29 cellular contexts compared by ENCODE assay signal in genomic region chr16:59198487-59198886, GRCh38.
"Had no signal": no experiment of that assay in that cellular context is flagged by ENCODE, and none has a peak within 500 bp of the region (broad histone marks: within the 10 kb centered on the region; RNA-seq: fewer than 3 reads in every experiment).

No MANE protein-coding gene starts in this region.

- H3K4me2 ChIP-seq: PC-9 had no signal

- DNase-seq: activated B cell treated with CpG ODN at 0.5 μM for 24 hours; activated CD4-positive, alpha-beta memory T cell treated with anti-CD3 and anti-CD28 coated beads, Interleukin-2, amount 10 ng/mL, durations not matched to agents 7 days and 5 days; activated CD4-positive, alpha-beta T cell treated with anti-CD3 and anti-CD28 coated beads for 1 hour; activated CD4-positive, alpha-beta T cell treated with anti-CD3 and anti-CD28 coated beads for 48 hours; activated CD8-positive, alpha-beta memory T cell treated with anti-CD3 and anti-CD28 coated beads for 24 hours; activated CD8-positive, alpha-beta memory T cell treated with anti-CD3 and anti-CD28 coated beads, Interleukin-2, amount 10 ng/mL, durations not matched to agents 7 days and 5 days; activated CD8-positive, alpha-beta memory T cell treated with anti-CD3 and anti-CD28 coated beads, Interleukin-2, amount 50 U/mL, for 48 hours; activated effector memory CD4-positive, alpha-beta T cell treated with Interleukin-2 at 50 U/mL for 16 hours; activated naive CD4-positive, alpha-beta T cell treated with anti-CD3 and anti-CD28 coated beads, Interleukin-2, amount 10 ng/mL, durations not matched to agents 7 days and 5 days; activated naive CD8-positive, alpha-beta T cell treated with anti-CD3 and anti-CD28 coated beads, Interleukin-2, amount 50 U/mL, for 24 hours; activated T-cell treated with anti-CD3 and anti-CD28 coated beads, Interleukin-2, amount 50 U/mL, for 48 hours; anterior cingulate cortex; brain microvascular endothelial cell; Kasumi-1; KG1; MG63; NCI-H1092; NCI-H1436 treated with DMSO at 0.1 percent for 48 hours; NCI-H1694 treated with DMSO at 0.1 percent for 48 hours; NCI-H2029; NCI-H345; NCI-H524 treated with DMSO at 0.1 percent for 48 hours; NK-92 treated with Interleukin-12 subunit alpha and Interleukin-12 subunit beta, amount 100 ng/mL, for 24 hours; PC-9; Right ventricle myocardium superior; T1000 had no signal

- FAIRE-seq: RCC 7860 had no signal

- ATAC-seq: activated CD8-positive, alpha-beta memory T cell treated with anti-CD3 and anti-CD28 coated beads, Interleukin-2, amount 10 ng/mL, durations not matched to agents 7 days and 5 days; activated naive CD8-positive, alpha-beta T cell treated with anti-CD3 and anti-CD28 coated beads, Interleukin-2, amount 50 U/mL, for 24 hours had no signal

- H3K27ac ChIP-seq: brain microvascular endothelial cell, PC-9, RWPE1, VCaP had no signal

- H2AFZ ChIP-seq: PC-9 had no signal

- H3K27me3 ChIP-seq: brain microvascular endothelial cell, MG63 had no signal

- H3K36me3 ChIP-seq: brain microvascular endothelial cell, MG63 had no signal

- H3K9me3 ChIP-seq: MG63 had no signal

- H3K4me3 ChIP-seq: MG63, PC-9 had no signal
